1 cellular context compared by ENCODE assay signal in genomic region chr12:121748571-121749265, GRCh38.
TF ChIP-seq lines count a peak whose summit lies in the region.

No MANE protein-coding gene starts in this region.

TF ChIP-seq in IMR-90, 13 proteins besides CTCF, POLR2A, EP300 and RAD21 (continued from another document):
- TF ChIP-seq SMC3 (IDR thresholded peaks at IDR 0.05; ENCODE audit: low read depth, low read length) (no peak; the same call in 1 of the 2 replicates), USF2 (IDR thresholded peaks at IDR 0.05; ENCODE audit: low read depth, low read length) (no peak), CHD1 (IDR thresholded peaks at IDR 0.05; ENCODE audit: low read depth, low read length) (no peak), FOS (IDR thresholded peaks at IDR 0.05; ENCODE audit: low read depth, low read length) (peak; percentile 81), RFX5 (IDR thresholded peaks at IDR 0.05; ENCODE audit: low read depth, low read length) (no peak), MAFK (IDR thresholded peaks at IDR 0.05; ENCODE audit: low read depth, low read length) (peak; percentile 49)
